1 cellular context compared by ENCODE assay signal in the genomic region with DNA sequence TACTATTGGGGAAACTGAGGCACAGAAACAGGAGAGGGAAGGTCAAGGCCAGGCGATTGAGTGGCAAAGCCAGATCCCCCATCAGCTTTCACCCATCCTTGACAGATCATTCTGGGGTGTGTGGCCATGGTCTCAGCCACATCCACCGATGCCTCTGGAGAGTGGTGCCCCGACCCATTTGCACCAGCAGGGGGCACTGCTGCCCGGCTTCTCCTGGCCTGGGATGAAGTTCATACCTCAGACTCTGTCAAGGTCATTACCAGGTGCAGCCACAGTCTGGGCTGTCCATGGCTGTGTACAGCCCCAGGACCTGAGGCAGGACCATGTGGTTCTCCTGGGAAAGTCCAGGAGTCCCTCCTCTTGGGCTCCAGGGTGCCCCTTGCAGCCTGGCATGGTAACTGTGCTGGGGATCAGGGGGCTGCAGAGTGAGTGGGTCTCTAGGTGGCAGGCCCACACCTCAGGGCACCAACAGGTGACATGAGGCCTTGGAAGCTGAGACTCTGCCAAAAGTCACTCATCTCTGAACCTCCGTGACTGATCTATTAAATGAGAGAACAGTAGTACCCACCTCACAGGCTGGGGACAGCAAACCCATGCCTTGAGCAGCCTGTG.
TF ChIP-seq lines count a peak whose summit lies in the region.

No MANE protein-coding gene starts in this region.

TF ChIP-seq in GM23338, 12 proteins besides CTCF, POLR2A, EP300 and RAD21 (continued from another document):
- TF ChIP-seq, protein P1, sequence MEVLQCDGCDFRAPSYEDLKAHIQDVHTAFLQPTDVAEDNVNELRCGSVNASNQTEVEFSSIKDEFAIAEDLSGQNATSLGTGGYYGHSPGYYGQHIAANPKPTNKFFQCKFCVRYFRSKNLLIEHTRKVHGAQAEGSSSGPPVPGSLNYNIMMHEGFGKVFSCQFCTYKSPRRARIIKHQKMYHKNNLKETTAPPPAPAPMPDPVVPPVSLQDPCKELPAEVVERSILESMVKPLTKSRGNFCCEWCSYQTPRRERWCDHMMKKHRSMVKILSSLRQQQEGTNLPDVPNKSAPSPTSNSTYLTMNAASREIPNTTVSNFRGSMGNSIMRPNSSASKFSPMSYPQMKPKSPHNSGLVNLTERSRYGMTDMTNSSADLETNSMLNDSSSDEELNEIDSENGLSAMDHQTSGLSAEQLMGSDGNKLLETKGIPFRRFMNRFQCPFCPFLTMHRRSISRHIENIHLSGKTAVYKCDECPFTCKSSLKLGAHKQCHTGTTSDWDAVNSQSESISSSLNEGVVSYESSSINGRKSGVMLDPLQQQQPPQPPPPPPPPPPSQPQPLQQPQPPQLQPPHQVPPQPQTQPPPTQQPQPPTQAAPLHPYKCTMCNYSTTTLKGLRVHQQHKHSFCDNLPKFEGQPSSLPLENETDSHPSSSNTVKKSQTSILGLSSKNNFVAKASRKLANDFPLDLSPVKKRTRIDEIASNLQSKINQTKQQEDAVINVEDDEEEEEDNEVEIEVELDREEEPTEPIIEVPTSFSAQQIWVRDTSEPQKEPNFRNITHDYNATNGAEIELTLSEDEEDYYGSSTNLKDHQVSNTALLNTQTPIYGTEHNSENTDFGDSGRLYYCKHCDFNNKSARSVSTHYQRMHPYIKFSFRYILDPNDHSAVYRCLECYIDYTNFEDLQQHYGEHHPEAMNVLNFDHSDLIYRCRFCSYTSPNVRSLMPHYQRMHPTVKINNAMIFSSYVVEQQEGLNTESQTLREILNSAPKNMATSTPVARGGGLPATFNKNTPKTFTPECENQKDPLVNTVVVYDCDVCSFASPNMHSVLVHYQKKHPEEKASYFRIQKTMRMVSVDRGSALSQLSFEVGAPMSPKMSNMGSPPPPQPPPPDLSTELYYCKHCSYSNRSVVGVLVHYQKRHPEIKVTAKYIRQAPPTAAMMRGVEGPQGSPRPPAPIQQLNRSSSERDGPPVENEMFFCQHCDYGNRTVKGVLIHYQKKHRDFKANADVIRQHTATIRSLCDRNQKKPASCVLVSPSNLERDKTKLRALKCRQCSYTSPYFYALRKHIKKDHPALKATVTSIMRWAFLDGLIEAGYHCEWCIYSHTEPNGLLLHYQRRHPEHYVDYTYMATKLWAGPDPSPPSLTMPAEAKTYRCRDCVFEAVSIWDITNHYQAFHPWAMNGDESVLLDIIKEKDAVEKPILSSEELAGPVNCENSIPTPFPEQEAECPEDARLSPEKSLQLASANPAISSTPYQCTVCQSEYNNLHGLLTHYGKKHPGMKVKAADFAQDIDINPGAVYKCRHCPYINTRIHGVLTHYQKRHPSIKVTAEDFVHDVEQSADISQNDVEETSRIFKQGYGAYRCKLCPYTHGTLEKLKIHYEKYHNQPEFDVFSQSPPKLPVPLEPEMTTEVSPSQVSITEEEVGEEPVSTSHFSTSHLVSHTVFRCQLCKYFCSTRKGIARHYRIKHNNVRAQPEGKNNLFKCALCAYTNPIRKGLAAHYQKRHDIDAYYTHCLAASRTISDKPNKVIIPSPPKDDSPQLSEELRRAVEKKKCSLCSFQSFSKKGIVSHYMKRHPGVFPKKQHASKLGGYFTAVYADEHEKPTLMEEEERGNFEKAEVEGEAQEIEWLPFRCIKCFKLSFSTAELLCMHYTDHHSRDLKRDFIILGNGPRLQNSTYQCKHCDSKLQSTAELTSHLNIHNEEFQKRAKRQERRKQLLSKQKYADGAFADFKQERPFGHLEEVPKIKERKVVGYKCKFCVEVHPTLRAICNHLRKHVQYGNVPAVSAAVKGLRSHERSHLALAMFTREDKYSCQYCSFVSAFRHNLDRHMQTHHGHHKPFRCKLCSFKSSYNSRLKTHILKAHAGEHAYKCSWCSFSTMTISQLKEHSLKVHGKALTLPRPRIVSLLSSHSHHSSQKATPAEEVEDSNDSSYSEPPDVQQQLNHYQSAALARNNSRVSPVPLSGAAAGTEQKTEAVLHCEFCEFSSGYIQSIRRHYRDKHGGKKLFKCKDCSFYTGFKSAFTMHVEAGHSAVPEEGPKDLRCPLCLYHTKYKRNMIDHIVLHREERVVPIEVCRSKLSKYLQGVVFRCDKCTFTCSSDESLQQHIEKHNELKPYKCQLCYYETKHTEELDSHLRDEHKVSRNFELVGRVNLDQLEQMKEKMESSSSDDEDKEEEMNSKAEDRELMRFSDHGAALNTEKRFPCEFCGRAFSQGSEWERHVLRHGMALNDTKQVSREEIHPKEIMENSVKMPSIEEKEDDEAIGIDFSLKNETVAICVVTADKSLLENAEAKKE (CRISPR knock-in tag; IDR thresholded peaks at IDR 0.05) = no peak
- no peak for TF ChIP-seq JUNB (IDR thresholded peaks at IDR 0.05; ENCODE audit: unreplicated experiment)
- no peak for TF ChIP-seq EZH2 (IDR thresholded peaks at IDR 0.05; ENCODE audit: low read depth, unreplicated experiment)
- TF ChIP-seq ZNF114 (CRISPR knock-in tag; IDR thresholded peaks at IDR 0.05) = no peak
- no peak for TF ChIP-seq POLR2AphosphoS5 (IDR thresholded peaks at IDR 0.05; ENCODE audit: low read depth)
- TF ChIP-seq CREB1 (CRISPR knock-in tag; IDR thresholded peaks at IDR 0.05; ENCODE audit: low read depth) = no peak
- TF ChIP-seq, protein P2, sequence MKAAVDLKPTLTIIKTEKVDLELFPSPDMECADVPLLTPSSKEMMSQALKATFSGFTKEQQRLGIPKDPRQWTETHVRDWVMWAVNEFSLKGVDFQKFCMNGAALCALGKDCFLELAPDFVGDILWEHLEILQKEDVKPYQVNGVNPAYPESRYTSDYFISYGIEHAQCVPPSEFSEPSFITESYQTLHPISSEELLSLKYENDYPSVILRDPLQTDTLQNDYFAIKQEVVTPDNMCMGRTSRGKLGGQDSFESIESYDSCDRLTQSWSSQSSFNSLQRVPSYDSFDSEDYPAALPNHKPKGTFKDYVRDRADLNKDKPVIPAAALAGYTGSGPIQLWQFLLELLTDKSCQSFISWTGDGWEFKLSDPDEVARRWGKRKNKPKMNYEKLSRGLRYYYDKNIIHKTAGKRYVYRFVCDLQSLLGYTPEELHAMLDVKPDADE (IDR thresholded peaks at IDR 0.05) = no peak
- TF ChIP-seq REST (IDR thresholded peaks at IDR 0.05; ENCODE audit: unreplicated experiment) = no peak
- no peak for TF ChIP-seq ZNF331 (CRISPR knock-in tag; IDR thresholded peaks at IDR 0.05; ENCODE audit: low read depth)
- no peak for TF ChIP-seq EZH2phosphoT487 (IDR thresholded peaks at IDR 0.05; ENCODE audit: unreplicated experiment)
- TF ChIP-seq NANOG (IDR thresholded peaks at IDR 0.05; ENCODE audit: borderline replicate concordance) = no peak
